ENCODE assay signal across 9 cellular contexts in genomic region chr2:189347540-189347939, GRCh38.
A peak's percentile ranks its signal among the peaks of the same experiment; 100 is the strongest.
DNase-seq lines count a peak whose midpoint lies in the region; ATAC-seq and TF ChIP-seq lines count a peak whose summit lies in the region.
"Had no signal": no experiment of that assay in that cellular context is flagged by ENCODE, and none has a peak within 500 bp of the region (broad histone marks: within the 10 kb centered on the region; RNA-seq: fewer than 3 reads in every experiment).

No MANE protein-coding gene starts in this region.

- H3K9ac ChIP-seq in fibroblast of lung (ENCODE audit: insufficient read depth, low read length) = peak overlapping the region; percentile 26

- H3K4me3 ChIP-seq in BJ (ENCODE audit: low read depth, low read length) (no peak overlapping the region), fibroblast of lung (replicated peaks in 1 of 4; ENCODE audit: control extremely low read depth in 1 of 4, insufficient read depth in 1 of 4, low read depth in 3 of 4, low read length in 4 of 4) (no peak overlapping the region)

- TF ChIP-seq CTCF in BJ (IDR thresholded peaks at IDR 0.05; ENCODE audit: insufficient read depth, low read depth, low read length) (peak; percentile 10; the same call in 1 of the 2 replicates), fibroblast of lung (conservative IDR thresholded peaks at IDR 0.05 in 1 of 2, IDR thresholded peaks at IDR 0.05 in 1 of 2; ENCODE audit: low read depth in 1 of 2, low read length in 2 of 2) (peak; percentile 17 to 37), osteocyte (IDR thresholded peaks at IDR 0.05) (peak; percentile 73)

- H3K36me3 ChIP-seq in BJ (ENCODE audit: control insufficient read depth, insufficient read depth, low read length) (no peaks in the 10 kb centered on the region), fibroblast of lung (ENCODE audit: control insufficient read depth, insufficient read depth, low read length) (no peaks in the 10 kb centered on the region)
- H3K36me3 ChIP-seq: neutrophil had no signal

- no peak overlapping the region for H3K4me3 Mint-ChIP-seq in osteocyte (ENCODE audit: unreplicated experiment)

- peaks cover 45% of the 10 kb centered on the region for H3K4me1 Mint-ChIP-seq in osteocyte (ENCODE audit: unreplicated experiment)

- peaks cover 1% of the 10 kb centered on the region for H3K9me3 ChIP-seq in fibroblast of lung (ENCODE audit: control insufficient read depth, insufficient read depth, low read depth, low read length)
- H3K9me3 ChIP-seq: neutrophil had no signal

- peaks cover 14% of the 10 kb centered on the region for H3K36me3 Mint-ChIP-seq in osteocyte (ENCODE audit: unreplicated experiment)

- peaks cover 11% of the 10 kb centered on the region for H3K9me3 Mint-ChIP-seq in osteocyte (ENCODE audit: unreplicated experiment)

- peak overlapping the region; percentile 76 for H3K27ac ChIP-seq in fibroblast of lung (ENCODE audit: insufficient read depth, low read length)

- peak overlapping the region; percentile 94 for H3K27ac Mint-ChIP-seq in osteocyte (ENCODE audit: unreplicated experiment)

- POLR2A ChIA-PET in BJ (lab: Charles Lee) = no interaction called here

- CTCF ChIA-PET in BJ (lab: Yijun Ruan, JAX) = interaction anchor here (0.6 to 2.8 kb wide), 4 partner anchors 56 to 590 kb away, joined by 3 to 11 read pairs (median 6); no protein-coding TSS in a partner anchor

- H3K27me3 ChIP-seq in BJ (ENCODE audit: control insufficient read depth, insufficient read depth, low read length) (no peaks in the 10 kb centered on the region), fibroblast of lung (ENCODE audit: control insufficient read depth, insufficient read depth, low read length) (no peaks in the 10 kb centered on the region)
- H3K27me3 ChIP-seq: neutrophil had no signal

- DNase-seq in BJ (ENCODE audit: low read depth) (peak; percentile 79), fibroblast of lung (ENCODE audit: low read depth in 2 of 2) (peak; percentile 97 to 98), osteocyte (ENCODE audit: extremely low spot score, unreplicated experiment) (no peak), NCI-H524 treated with DMSO at 0.1 percent for 48 hours (lab: John Stamatoyannopoulos, UW) (no peak)

- no peaks in the 10 kb centered on the region for H3K27me3 Mint-ChIP-seq in osteocyte (ENCODE audit: unreplicated experiment)

- no peaks in the 10 kb centered on the region for H3K79me2 ChIP-seq in fibroblast of lung (ENCODE audit: control insufficient read depth, insufficient read depth, low read length)

- H3K4me1 ChIP-seq in fibroblast of lung (ENCODE audit: control insufficient read depth, extremely low read depth, insufficient read depth, low read length) = peaks cover 7% of the 10 kb centered on the region

- H3K4me2 ChIP-seq in fibroblast of lung (ENCODE audit: extremely low read depth, insufficient read depth, low read length) = peak overlapping the region; percentile 81

- ATAC-seq in GM18520 (IDR thresholded peaks at IDR 0.05; ENCODE audit: unreplicated experiment) = peak; percentile 34
- peak; percentile 60 for ATAC-seq in HG03095 (IDR thresholded peaks at IDR 0.05; ENCODE audit: unreplicated experiment)
- peak; percentile 79 for ATAC-seq in SK-N-SH treated with all-trans-retinoic acid at 6 μM for 48 hours
- ATAC-seq in HG03469 (IDR thresholded peaks at IDR 0.05; ENCODE audit: unreplicated experiment) = no peak

- H2AFZ ChIP-seq in fibroblast of lung (ENCODE audit: low read length) = no peak overlapping the region

- no peaks in the 10 kb centered on the region for H4K20me1 ChIP-seq in fibroblast of lung (ENCODE audit: control insufficient read depth, extremely low read depth, insufficient read depth, low read length)

TF ChIP-seq in SK-N-SH treated with all-trans-retinoic acid at 6 μM for 48 hours, 23 proteins besides CTCF, POLR2A, EP300 and RAD21:
- no peak for TF ChIP-seq ZFP3 (CRISPR knock-in tag; IDR thresholded peaks at IDR 0.05)
- TF ChIP-seq TOX (CRISPR knock-in tag; IDR thresholded peaks at IDR 0.05; ENCODE audit: borderline replicate concordance) = 0 out of 2 replicates have a peak, but pooled peaks have one; percentile 42

Comparison
In these comparisons a context has a peak if more than half of its experiments do, and no peak if none do; other contexts are left out.
1. DNase-seq: peak in BJ (single experiment) and fibroblast of lung (2 of 2); none in osteocyte (single experiment) and NCI-H524 treated with DMSO at 0.1 percent for 48 hours (single experiment).
2. CTCF ChIP-seq: peak in every context shown above with its lines; median percentile 73 in osteocyte; 27 in fibroblast of lung; 10 in BJ.